1 cellular context compared by ENCODE assay signal in genomic region chr18:8337216-8337615, GRCh38.
TF ChIP-seq lines count a peak whose summit lies in the region.

No MANE protein-coding gene starts in this region.

TF ChIP-seq in IMR-90, 13 proteins besides CTCF, POLR2A, EP300 and RAD21 (continued from another document):
- TF ChIP-seq, protein P1, sequence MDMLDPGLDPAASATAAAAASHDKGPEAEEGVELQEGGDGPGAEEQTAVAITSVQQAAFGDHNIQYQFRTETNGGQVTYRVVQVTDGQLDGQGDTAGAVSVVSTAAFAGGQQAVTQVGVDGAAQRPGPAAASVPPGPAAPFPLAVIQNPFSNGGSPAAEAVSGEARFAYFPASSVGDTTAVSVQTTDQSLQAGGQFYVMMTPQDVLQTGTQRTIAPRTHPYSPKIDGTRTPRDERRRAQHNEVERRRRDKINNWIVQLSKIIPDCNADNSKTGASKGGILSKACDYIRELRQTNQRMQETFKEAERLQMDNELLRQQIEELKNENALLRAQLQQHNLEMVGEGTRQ (IDR thresholded peaks at IDR 0.05; ENCODE audit: low read depth, low read length), result no peak
